2 cellular contexts compared by ENCODE assay signal in the genomic region with DNA sequence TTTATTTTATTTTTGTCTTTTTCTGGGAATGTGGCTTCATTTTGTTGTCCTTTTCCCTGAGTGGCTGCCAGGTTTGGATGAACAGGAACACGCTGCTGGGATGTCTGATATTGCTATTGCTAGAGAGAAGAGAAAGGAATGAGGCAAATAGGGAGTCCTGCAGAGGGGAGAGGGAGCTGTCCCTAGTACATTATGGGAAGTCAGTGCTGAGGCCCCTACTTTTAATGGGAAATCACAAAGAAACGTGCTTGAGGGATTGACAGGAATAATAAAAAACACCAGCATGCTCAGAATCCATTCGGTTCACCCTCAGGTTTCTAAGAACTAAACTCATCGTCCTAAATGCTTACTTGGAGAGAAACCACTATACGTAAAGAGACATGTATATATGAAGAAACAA.
TF ChIP-seq lines count a peak whose summit lies in the region.

No MANE protein-coding gene starts in this region.

TF ChIP-seq in SK-N-SH, 30 proteins besides CTCF, POLR2A, EP300 and RAD21 (continued from another document):
- TF ChIP-seq, protein P1, sequence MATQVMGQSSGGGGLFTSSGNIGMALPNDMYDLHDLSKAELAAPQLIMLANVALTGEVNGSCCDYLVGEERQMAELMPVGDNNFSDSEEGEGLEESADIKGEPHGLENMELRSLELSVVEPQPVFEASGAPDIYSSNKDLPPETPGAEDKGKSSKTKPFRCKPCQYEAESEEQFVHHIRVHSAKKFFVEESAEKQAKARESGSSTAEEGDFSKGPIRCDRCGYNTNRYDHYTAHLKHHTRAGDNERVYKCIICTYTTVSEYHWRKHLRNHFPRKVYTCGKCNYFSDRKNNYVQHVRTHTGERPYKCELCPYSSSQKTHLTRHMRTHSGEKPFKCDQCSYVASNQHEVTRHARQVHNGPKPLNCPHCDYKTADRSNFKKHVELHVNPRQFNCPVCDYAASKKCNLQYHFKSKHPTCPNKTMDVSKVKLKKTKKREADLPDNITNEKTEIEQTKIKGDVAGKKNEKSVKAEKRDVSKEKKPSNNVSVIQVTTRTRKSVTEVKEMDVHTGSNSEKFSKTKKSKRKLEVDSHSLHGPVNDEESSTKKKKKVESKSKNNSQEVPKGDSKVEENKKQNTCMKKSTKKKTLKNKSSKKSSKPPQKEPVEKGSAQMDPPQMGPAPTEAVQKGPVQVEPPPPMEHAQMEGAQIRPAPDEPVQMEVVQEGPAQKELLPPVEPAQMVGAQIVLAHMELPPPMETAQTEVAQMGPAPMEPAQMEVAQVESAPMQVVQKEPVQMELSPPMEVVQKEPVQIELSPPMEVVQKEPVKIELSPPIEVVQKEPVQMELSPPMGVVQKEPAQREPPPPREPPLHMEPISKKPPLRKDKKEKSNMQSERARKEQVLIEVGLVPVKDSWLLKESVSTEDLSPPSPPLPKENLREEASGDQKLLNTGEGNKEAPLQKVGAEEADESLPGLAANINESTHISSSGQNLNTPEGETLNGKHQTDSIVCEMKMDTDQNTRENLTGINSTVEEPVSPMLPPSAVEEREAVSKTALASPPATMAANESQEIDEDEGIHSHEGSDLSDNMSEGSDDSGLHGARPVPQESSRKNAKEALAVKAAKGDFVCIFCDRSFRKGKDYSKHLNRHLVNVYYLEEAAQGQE (IDR thresholded peaks at IDR 0.05; ENCODE audit: low read depth, low read length), result peak; percentile 81
- no peak for TF ChIP-seq NRF1 (IDR thresholded peaks at IDR 0.05; ENCODE audit: low read depth, low read length)
TF ChIP-seq in SK-N-SH: peak in this region for 1.

TF ChIP-seq in SK-N-SH treated with all-trans-retinoic acid at 6 μM for 48 hours, 23 proteins besides CTCF, POLR2A, EP300 and RAD21 (continued from another document):
- no peak for TF ChIP-seq TCF4 (CRISPR knock-in tag; IDR thresholded peaks at IDR 0.05; ENCODE audit: borderline replicate concordance)
- TF ChIP-seq TOX (CRISPR knock-in tag; IDR thresholded peaks at IDR 0.05; ENCODE audit: borderline replicate concordance), result no peak
- no peak for TF ChIP-seq BACH2 (CRISPR knock-in tag; IDR thresholded peaks at IDR 0.05; ENCODE audit: borderline replicate concordance)
- no peak for TF ChIP-seq CSDC2 (CRISPR knock-in tag; IDR thresholded peaks at IDR 0.05)
- no peak for TF ChIP-seq ZFP30 (CRISPR knock-in tag; IDR thresholded peaks at IDR 0.05)
- no peak for TF ChIP-seq SNAI2 (CRISPR knock-in tag; IDR thresholded peaks at IDR 0.05)
- TF ChIP-seq, protein P2, sequence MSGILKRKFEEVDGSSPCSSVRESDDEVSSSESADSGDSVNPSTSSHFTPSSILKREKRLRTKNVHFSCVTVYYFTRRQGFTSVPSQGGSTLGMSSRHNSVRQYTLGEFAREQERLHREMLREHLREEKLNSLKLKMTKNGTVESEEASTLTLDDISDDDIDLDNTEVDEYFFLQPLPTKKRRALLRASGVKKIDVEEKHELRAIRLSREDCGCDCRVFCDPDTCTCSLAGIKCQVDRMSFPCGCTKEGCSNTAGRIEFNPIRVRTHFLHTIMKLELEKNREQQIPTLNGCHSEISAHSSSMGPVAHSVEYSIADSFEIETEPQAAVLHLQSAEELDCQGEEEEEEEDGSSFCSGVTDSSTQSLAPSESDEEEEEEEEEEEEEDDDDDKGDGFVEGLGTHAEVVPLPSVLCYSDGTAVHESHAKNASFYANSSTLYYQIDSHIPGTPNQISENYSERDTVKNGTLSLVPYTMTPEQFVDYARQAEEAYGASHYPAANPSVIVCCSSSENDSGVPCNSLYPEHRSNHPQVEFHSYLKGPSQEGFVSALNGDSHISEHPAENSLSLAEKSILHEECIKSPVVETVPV (CRISPR knock-in tag; IDR thresholded peaks at IDR 0.05), result no peak
- no peak for TF ChIP-seq ZFP3 (CRISPR knock-in tag; IDR thresholded peaks at IDR 0.05)
- TF ChIP-seq ZNF70 (CRISPR knock-in tag; IDR thresholded peaks at IDR 0.05), result no peak
- no peak for TF ChIP-seq ZNF8 (CRISPR knock-in tag; IDR thresholded peaks at IDR 0.05)
TF ChIP-seq in SK-N-SH treated with all-trans-retinoic acid at 6 μM for 48 hours: peak in this region for 0.
